In the genomic region with DNA sequence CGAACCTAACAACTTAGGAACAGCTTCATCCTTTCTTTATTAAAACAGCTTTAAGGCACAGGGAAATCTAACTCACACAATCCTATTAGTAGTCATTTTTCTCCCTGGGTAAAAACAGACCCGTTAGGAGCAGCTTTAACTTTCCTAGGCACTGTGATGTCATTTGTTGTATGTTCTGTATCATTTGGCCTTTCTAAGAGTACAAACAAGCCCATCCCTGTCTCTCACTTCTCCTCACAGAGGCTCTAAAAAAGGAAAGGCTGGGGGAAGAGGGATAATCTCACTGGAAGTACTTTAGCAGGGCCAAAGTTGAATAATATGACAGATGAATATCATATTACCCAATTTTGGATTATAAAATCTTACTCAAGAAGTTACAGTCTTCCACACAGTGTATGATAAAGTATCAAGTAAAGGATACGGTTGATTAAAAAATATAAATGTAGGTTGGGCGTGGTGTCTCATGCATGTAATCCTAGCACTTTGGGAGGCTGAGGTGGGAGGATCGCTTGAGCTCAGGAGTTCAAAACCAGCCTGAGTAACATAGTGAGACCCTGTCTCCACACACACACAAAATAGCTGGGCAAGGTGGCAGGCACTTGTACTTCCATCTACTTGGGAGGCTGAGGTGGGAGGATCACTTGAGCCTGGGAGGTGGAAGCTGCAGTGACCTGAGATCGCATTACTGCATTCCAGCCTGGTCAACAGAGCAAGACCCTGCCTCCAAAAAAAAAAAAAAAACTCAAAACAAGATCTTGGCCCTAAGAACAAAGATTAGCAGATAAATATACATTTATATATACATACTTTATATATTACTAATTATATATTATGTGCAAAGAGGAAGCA, we compare ENCODE assay signal across 1 cellular context.
TF ChIP-seq lines count a peak whose summit lies in the region.

No MANE protein-coding gene starts in this region.

TF ChIP-seq in WTC11, 78 proteins besides CTCF, POLR2A, EP300 and RAD21 (continued from another document):
- TF ChIP-seq, protein P1, sequence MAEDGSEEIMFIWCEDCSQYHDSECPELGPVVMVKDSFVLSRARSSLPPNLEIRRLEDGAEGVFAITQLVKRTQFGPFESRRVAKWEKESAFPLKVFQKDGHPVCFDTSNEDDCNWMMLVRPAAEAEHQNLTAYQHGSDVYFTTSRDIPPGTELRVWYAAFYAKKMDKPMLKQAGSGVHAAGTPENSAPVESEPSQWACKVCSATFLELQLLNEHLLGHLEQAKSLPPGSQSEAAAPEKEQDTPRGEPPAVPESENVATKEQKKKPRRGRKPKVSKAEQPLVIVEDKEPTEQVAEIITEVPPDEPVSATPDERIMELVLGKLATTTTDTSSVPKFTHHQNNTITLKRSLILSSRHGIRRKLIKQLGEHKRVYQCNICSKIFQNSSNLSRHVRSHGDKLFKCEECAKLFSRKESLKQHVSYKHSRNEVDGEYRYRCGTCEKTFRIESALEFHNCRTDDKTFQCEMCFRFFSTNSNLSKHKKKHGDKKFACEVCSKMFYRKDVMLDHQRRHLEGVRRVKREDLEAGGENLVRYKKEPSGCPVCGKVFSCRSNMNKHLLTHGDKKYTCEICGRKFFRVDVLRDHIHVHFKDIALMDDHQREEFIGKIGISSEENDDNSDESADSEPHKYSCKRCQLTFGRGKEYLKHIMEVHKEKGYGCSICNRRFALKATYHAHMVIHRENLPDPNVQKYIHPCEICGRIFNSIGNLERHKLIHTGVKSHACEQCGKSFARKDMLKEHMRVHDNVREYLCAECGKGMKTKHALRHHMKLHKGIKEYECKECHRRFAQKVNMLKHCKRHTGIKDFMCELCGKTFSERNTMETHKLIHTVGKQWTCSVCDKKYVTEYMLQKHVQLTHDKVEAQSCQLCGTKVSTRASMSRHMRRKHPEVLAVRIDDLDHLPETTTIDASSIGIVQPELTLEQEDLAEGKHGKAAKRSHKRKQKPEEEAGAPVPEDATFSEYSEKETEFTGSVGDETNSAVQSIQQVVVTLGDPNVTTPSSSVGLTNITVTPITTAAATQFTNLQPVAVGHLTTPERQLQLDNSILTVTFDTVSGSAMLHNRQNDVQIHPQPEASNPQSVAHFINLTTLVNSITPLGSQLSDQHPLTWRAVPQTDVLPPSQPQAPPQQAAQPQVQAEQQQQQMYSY (CRISPR knock-in tag; IDR thresholded peaks at IDR 0.05): no peak
- no peak for TF ChIP-seq ZNF263 (CRISPR knock-in tag; IDR thresholded peaks at IDR 0.05; ENCODE audit: low read depth)
